In genomic region chr12:95114766-95115450, GRCh38 we compare ENCODE assay signal across 19 cellular contexts. TPM values are rescaled to one million over a fixed set of nuclear protein-coding genes. Genes with fewer than 3 reads are reported as not detected.
A peak's percentile ranks its signal among the peaks of the same experiment; 100 is the strongest.
DNase-seq lines count a peak whose midpoint lies in the region; ATAC-seq, FAIRE-seq and TF ChIP-seq lines count a peak whose summit lies in the region.
"Had no signal": no experiment of that assay in that cellular context is flagged by ENCODE, and none has a peak within 500 bp of the region (broad histone marks: within the 10 kb centered on the region; RNA-seq: fewer than 3 reads in every experiment).

No MANE protein-coding gene starts in this region.

- peaks cover 4% of the 10 kb centered on the region for H3K4me1 ChIP-seq in GM12878 (ENCODE audit: control insufficient read depth, insufficient read depth, low read length)

- POLR2A ChIA-PET in GM12878 (lab: Charles Lee) = no interaction called here

- 41% methylated on average over 4 of the region's 4 CpGs for WGBS in GM12878 (ENCODE audit: insufficient coverage, insufficient replicate concordance, low lambda C conversion rate, missing lambda C conversion rate)

- H3K9ac ChIP-seq in GM12878 (ENCODE audit: control insufficient read depth, insufficient read depth, low read length) = no peak overlapping the region

- H3K4me3 ChIP-seq in AG10803 (ENCODE audit: low read length) = no peak overlapping the region
- no peak overlapping the region for H3K4me3 ChIP-seq in GM12878
- H3K4me3 ChIP-seq: SJSA1, uterus had no signal

- no peak overlapping the region for H3K27ac ChIP-seq in GM12878 (ENCODE audit: control insufficient read depth, insufficient read depth)
- H3K27ac ChIP-seq: HL-60, SJSA1 had no signal

- TF ChIP-seq EP300 in GM12878 (IDR thresholded peaks at IDR 0.05; ENCODE audit: borderline replicate concordance in 1 of 2, control insufficient read depth in 1 of 2, low read depth in 2 of 2, low read length in 2 of 2) = no peak

- RAD21 ChIA-PET in GM12878 (lab: Charles Lee; ENCODE audit: unreplicated experiment) = interaction anchor here (0.6 to 1.8 kb wide), 2 partner anchors 61 to 102 kb away, joined by 4 to 6 read pairs; partner anchors contain the start of genes FGD6 and VEZT

- H3K9me3 ChIP-seq in GM12878 (replicated peaks; ENCODE audit: control insufficient read depth, insufficient read depth, low read length) = no peaks in the 10 kb centered on the region
- H3K9me3 ChIP-seq: SJSA1, uterus had no signal

- no peak overlapping the region for H3K4me2 ChIP-seq in GM12878 (ENCODE audit: control insufficient read depth, insufficient read depth)

- BruUV-seq in GM12878 (replicated peaks; lab: Mats Ljungman, UMichigan) = no TSS peak

- CTCF ChIA-PET in GM12878 (lab: Yijun Ruan, JAX) = interaction anchor here (3.9 to 8.1 kb wide), 2 partner anchors 101 to 420 kb away, joined by 46 to 120 read pairs; partner anchors contain the start of genes FGD6 and VEZT

- TF ChIP-seq POLR2A in GM12878 (IDR thresholded peaks at IDR 0.05; ENCODE audit: low read depth, low read length) = no peak

- DNase-seq in AG10803 (ENCODE audit: low read depth) = peak; percentile 9
- no peak for DNase-seq in HFFc6
- DNase-seq in GM12878 (ENCODE audit: low read depth, low spot score) = no peak
- DNase-seq in islet precursor cell = peak; percentile 68
- DNase-seq in posterior cingulate gyrus = no peak
- no peak for DNase-seq in middle frontal gyrus (ENCODE audit: extremely low spot score, low spot score)
- DNase-seq in NCI-H446 treated with DMSO at 0.1 percent for 48 hours (lab: John Stamatoyannopoulos, UW) = no peak
- DNase-seq: COR-L47, glutamatergic neuron, kidney glomerular epithelial cell, NCI-H1694, NCI-H446, uterus had no signal

- no peaks in the 10 kb centered on the region for H3K36me3 ChIP-seq in GM12878 (ENCODE audit: control insufficient read depth in 2 of 2, insufficient read depth in 2 of 2, low read length in 1 of 2)
- H3K36me3 ChIP-seq: uterus had no signal

- in situ Hi-C loops in GM12878 (cut with MboI) = loop anchor here (5.0 kb wide), 1 partner anchor 422 kb away; no protein-coding TSS in a partner anchor

- TF ChIP-seq RAD21 in GM12878 (IDR thresholded peaks at IDR 0.05; ENCODE audit: insufficient read depth, low read depth, low read length) = no peak

- SMC1A ChIA-PET in GM12878 (lab: Charles Lee; ENCODE audit: uncharacterized antibody, unreplicated experiment) = interaction anchor here (0.6 to 4.1 kb wide), 6 partner anchors 8 to 883 kb away, joined by 3 to 64 read pairs (median 4); partner anchors contain the start of genes FGD6 and VEZT

- FAIRE-seq in GM12878 (lab: Jason Lieb, UNC) = no peak
- FAIRE-seq: G401.6 had no signal

- no peaks in the 10 kb centered on the region; the same call in 1 of the 2 replicates for H3K27me3 Mint-ChIP-seq in HFFc6 (ENCODE audit: insufficient read depth)
- H3K27me3 Mint-ChIP-seq: stimulated activated naive CD8-positive, alpha-beta T cell treated with anti-CD3 and anti-CD28 coated beads, Interleukin-15, Interleukin-2, amounts not matched to agents 100 ng/mL and 50 ng/mL, for 24 hours had no signal

- peak overlapping the region; percentile 43; the same call in 1 of the 2 replicates for H3K27ac Mint-ChIP-seq in HFFc6
- H3K27ac Mint-ChIP-seq: activated T-helper 1 cell treated with anti-CD3 and anti-CD28 coated beads, Interleukin-12 subunit alpha, Interleukin-12 subunit beta, Interleukin-2, Interleukin-4 antibody, amounts not matched to agents 30 ng/mL and 10 ng/mL and 1 ng/mL, durations not matched to agents 14 hours and 24 hours and 36 hours; stimulated activated naive CD8-positive, alpha-beta T cell treated with anti-CD3 and anti-CD28 coated beads, Interleukin-15, Interleukin-2, amounts not matched to agents 100 ng/mL and 50 ng/mL, for 24 hours had no signal

- H3K4me3 Mint-ChIP-seq in HFFc6 = no peak overlapping the region
- H3K4me3 Mint-ChIP-seq: activated T-helper 1 cell treated with anti-CD3 and anti-CD28 coated beads, Interleukin-12 subunit alpha, Interleukin-12 subunit beta, Interleukin-2, Interleukin-4 antibody, amounts not matched to agents 30 ng/mL and 10 ng/mL and 1 ng/mL, durations not matched to agents 14 hours and 24 hours and 36 hours; stimulated activated naive CD8-positive, alpha-beta T cell treated with anti-CD3 and anti-CD28 coated beads, Interleukin-15, Interleukin-2, amounts not matched to agents 100 ng/mL and 50 ng/mL, for 24 hours had no signal

- H2AFZ ChIP-seq in GM12878 (ENCODE audit: control insufficient read depth, low read depth, low read length) = no peak overlapping the region

- TF ChIP-seq CTCF in AG10803 (conservative IDR thresholded peaks at IDR 0.05; ENCODE audit: low read length) (no peak), HFFc6 (IDR thresholded peaks at IDR 0.05) (no peak), GM12878 (IDR thresholded peaks at IDR 0.05 in 2 of 3, conservative IDR thresholded peaks at IDR 0.05 in 1 of 3; ENCODE audit: control insufficient read depth in 2 of 3, extremely low read depth in 1 of 3, insufficient read depth in 1 of 3, low read depth in 3 of 3, low read length in 3 of 3) (no peak)

- H3K27me3 ChIP-seq in GM12878 (replicated peaks in 1 of 2; ENCODE audit: control insufficient read depth in 2 of 2, insufficient read depth in 2 of 2, low read length in 1 of 2) = no peaks in the 10 kb centered on the region; a peak in 1 of 4 replicates
- H3K27me3 ChIP-seq: SJSA1, uterus had no signal

- H3K4me1 Mint-ChIP-seq in HFFc6 (ENCODE audit: low read depth) = peaks cover 49% of the 10 kb centered on the region

- intact Hi-C loops in GM12878 (cut with micrococcal nuclease; ENCODE audit: unreplicated experiment) = no loop called here
- intact Hi-C loops in posterior cingulate gyrus (cut with DNase I) = no loop called here

- no peaks in the 10 kb centered on the region for H3K79me2 ChIP-seq in GM12878 (ENCODE audit: control insufficient read depth, insufficient read depth, low read length)

- H3K36me3 Mint-ChIP-seq in HFFc6 (ENCODE audit: low read depth) = peaks cover 10% of the 10 kb centered on the region

- H4K20me1 ChIP-seq in GM12878 (ENCODE audit: control insufficient read depth, insufficient read depth) = no peaks in the 10 kb centered on the region

- ATAC-seq in GM12878 (no peak), GM21825 (IDR thresholded peaks at IDR 0.05; ENCODE audit: unreplicated experiment) (no peak)

- no peaks in the 10 kb centered on the region for H3K9me3 Mint-ChIP-seq in HFFc6
- H3K9me3 Mint-ChIP-seq: activated T-helper 1 cell treated with anti-CD3 and anti-CD28 coated beads, Interleukin-12 subunit alpha, Interleukin-12 subunit beta, Interleukin-2, Interleukin-4 antibody, amounts not matched to agents 30 ng/mL and 10 ng/mL and 1 ng/mL, durations not matched to agents 14 hours and 24 hours and 36 hours; stimulated activated naive CD8-positive, alpha-beta T cell treated with anti-CD3 and anti-CD28 coated beads, Interleukin-15, Interleukin-2, amounts not matched to agents 100 ng/mL and 50 ng/mL, for 24 hours had no signal

TF ChIP-seq in GM12878, 131 proteins besides CTCF, POLR2A, EP300 and RAD21:
- TF ChIP-seq SUPT20H (IDR thresholded peaks at IDR 0.05; ENCODE audit: borderline replicate concordance, control insufficient read depth, low read depth, low read length) = no peak
- TF ChIP-seq BCL3 (IDR thresholded peaks at IDR 0.05; ENCODE audit: borderline replicate concordance, insufficient read depth, low read depth, low read length, poor library complexity, severe bottlenecking) = peak; percentile 15

RNA-seq across cellular contexts. Expression of gene NR2C1, which starts 41.5 kb away (rescaled TPM):
- 10 to 100 TPM; 15.3 to 25.8 (median 19.7) TPM for total RNA-seq in HFFc6 (2021; fragmentation: NEBNext Ultra II Directional; extraction: Animal tissue kit (Norgen Biotek cat#: 25700))
- total RNA-seq in GM12878 (2013; cell fraction: nucleolus; rRNA removed) = 106 and 116 TPM in 2 replicates
- 31.7 and 34.2 TPM in 2 replicates for total RNA-seq in GM12878 (2014; rRNA removed)
- 33.9 and 37.0 TPM in 2 replicates for total RNA-seq in GM12878 (2014; rRNA removed; fragmentation: Illumina TruSeq; extraction: Trizol)
- total RNA-seq in GM12878 (2021) = 26.1 and 29.5 TPM in 2 replicates
- 20.6 TPM for polyA plus RNA-seq in GM12878 (2011; ENCODE audit: low read depth)
- 38.1 and 44.0 TPM in 2 replicates for polyA plus RNA-seq in GM12878 (2011; rRNA removed)
- 11.0 and 11.3 TPM in 2 replicates for polyA plus RNA-seq in GM12878 (2011; cell fraction: cytosol; rRNA removed)
- polyA plus RNA-seq in GM12878 (2011; cell fraction: nucleus; rRNA removed) = 81.2 and 101 TPM in 2 replicates
- 19.7 and 21.4 TPM in 2 replicates for polyA plus RNA-seq in GM12878 (2012)
- polyA plus RNA-seq in GM12878 (2014; fragmentation: Illumina TruSeq; extraction: Trizol) = 35.1 and 54.3 TPM in 2 replicates
- 10 to 100 TPM in 1 of 2 experiments, 1 to 10 TPM in 1; 8.8 to 19.4 TPM for polyA plus RNA-seq in GM12878 (2014; fragmentation: Nextera tagmentation; extraction: Ambion mirVana)
- 29.6 and 30.8 TPM in 2 replicates for polyA plus RNA-seq in GM12878 (2014; rRNA removed)
- polyA plus RNA-seq in GM12878 (2016; fragmentation: Nextera tagmentation; extraction: Ambion mirVana) = 10 to 100 TPM; 29.1 to 35.3 TPM
- 15.4 and 16.9 TPM in 2 replicates for polyA minus RNA-seq in GM12878 (2011; rRNA and poly(A)+ RNA removed)
- polyA minus RNA-seq in GM12878 (2011; cell fraction: cytosol; rRNA and poly(A)+ RNA removed) = 9.6 and 14.9 TPM in 2 replicates
- polyA minus RNA-seq in GM12878 (2011; cell fraction: nucleus; rRNA and poly(A)+ RNA removed) = 27.0 and 35.7 TPM in 2 replicates

Comparison
In these comparisons a context has a peak if more than half of its experiments do, and no peak if none do; other contexts are left out.
1. DNase-seq: peak in AG10803 (single experiment) and islet precursor cell (single experiment); none in HFFc6 (single experiment), GM12878 (single experiment), posterior cingulate gyrus (0 of 10), middle frontal gyrus (single experiment) and NCI-H446 treated with DMSO at 0.1 percent for 48 hours (single experiment).